In the genomic region with DNA sequence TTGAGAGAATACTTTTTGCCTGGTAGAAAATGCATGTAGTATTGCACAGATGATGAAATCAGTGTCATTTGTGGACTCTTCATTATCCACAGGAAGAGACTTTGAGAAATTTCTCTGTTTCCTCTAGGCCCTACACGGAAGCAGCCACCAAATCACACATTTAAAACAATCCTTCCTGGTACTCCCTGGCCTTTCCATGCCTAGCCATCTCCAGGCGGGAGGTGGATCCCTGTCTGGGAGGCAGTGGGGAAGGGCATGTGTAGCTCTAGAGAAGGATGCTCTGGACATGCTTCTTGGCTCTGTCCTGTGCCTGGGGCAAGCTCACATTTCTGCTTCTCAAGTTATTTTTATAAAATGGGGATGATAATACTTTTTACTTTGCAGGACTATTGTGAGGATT, we compare ENCODE assay signal across 26 cellular contexts.
"Had no signal": no experiment of that assay in that cellular context is flagged by ENCODE, and none has a peak within 500 bp of the region (broad histone marks: within the 10 kb centered on the region; RNA-seq: fewer than 3 reads in every experiment).

No MANE protein-coding gene starts in this region.

- ATAC-seq: foreskin keratinocyte; gastroesophageal sphincter; heart left ventricle; left cardiac atrium; left ventricle myocardium superior; lower lobe of right lung; pancreas; right lobe of liver; stimulated activated naive CD8-positive, alpha-beta T cell treated with anti-CD3 and anti-CD28 coated beads, Interleukin-15, amount 100 ng/mL, for 72 hours had no signal

- H3K4me2 ChIP-seq: hepatocyte had no signal

- H3K27me3 ChIP-seq: colonic mucosa, esophagus muscularis mucosa, foreskin keratinocyte, gastroesophageal sphincter, heart left ventricle, hepatocyte, pancreas, right lobe of liver, suprapubic skin, vagina had no signal

- H3K4me3 ChIP-seq: colonic mucosa, esophagus muscularis mucosa, gastroesophageal sphincter, heart left ventricle, hepatocyte, lower lobe of right lung, pancreas, right lobe of liver, suprapubic skin, vagina had no signal

- H3K27ac Mint-ChIP-seq: memory B cell; naive B cell; stimulated activated naive CD8-positive, alpha-beta T cell treated with anti-CD3 and anti-CD28 coated beads, Interleukin-15, amount 100 ng/mL, for 72 hours had no signal

- H3K9me3 ChIP-seq: colonic mucosa, esophagus muscularis mucosa, gastroesophageal sphincter, heart left ventricle, lower lobe of right lung, pancreas, right lobe of liver, suprapubic skin, vagina had no signal

- H3K36me3 ChIP-seq: colonic mucosa, esophagus muscularis mucosa, gastroesophageal sphincter, heart left ventricle, lower lobe of right lung, pancreas, right lobe of liver, suprapubic skin, vagina had no signal

- H3K4me1 ChIP-seq: colonic mucosa, esophagus muscularis mucosa, foreskin keratinocyte, gastroesophageal sphincter, heart left ventricle, lower lobe of right lung, pancreas, right lobe of liver, suprapubic skin, vagina had no signal

- H3K27ac ChIP-seq: colonic mucosa, esophagus muscularis mucosa, foreskin keratinocyte, gastroesophageal sphincter, heart left ventricle, lower lobe of right lung, pancreas, right lobe of liver, suprapubic skin, vagina had no signal

- DNase-seq: colonic mucosa; dermis blood vessel endothelial cell; effector memory CD4-positive, alpha-beta T cell; foreskin keratinocyte; heart left ventricle; left cardiac atrium; left ventricle myocardium superior; lower lobe of right lung; naive B cell; occipital lobe; pancreas; right lobe of liver; small intestine; stimulated activated CD4-positive, alpha-beta T cell treated with anti-CD3 and anti-CD28 coated beads, Interleukin-12 subunit alpha, Interleukin-12 subunit beta, amount 100 ng/mL, for 4 hours; stimulated activated CD4-positive, alpha-beta T cell treated with anti-CD3 and anti-CD28 coated beads, Interleukin-1b, Interleukin-23, amount 100 ng/mL, for 48 hours; stimulated activated CD4-positive, alpha-beta T cell treated with anti-CD3 and anti-CD28 coated beads, Interleukin-4, amount 100 ng/mL, for 1 hour; stimulated activated CD8-positive, alpha-beta memory T cell treated with anti-CD3 and anti-CD28 coated beads, Interleukin-4, amount 100 ng/mL, for 48 hours; stimulated activated naive CD4-positive, alpha-beta T cell; stimulated activated naive CD8-positive, alpha-beta T cell treated with anti-CD3 and anti-CD28 coated beads, Interleukin-15, amount 100 ng/mL, for 72 hours; trophoblast cell had no signal

- H3K4me1 Mint-ChIP-seq: memory B cell; naive B cell; stimulated activated naive CD8-positive, alpha-beta T cell treated with anti-CD3 and anti-CD28 coated beads, Interleukin-15, amount 100 ng/mL, for 72 hours had no signal

- H2AFZ ChIP-seq: hepatocyte had no signal

- H3K79me2 ChIP-seq: hepatocyte had no signal

- H3K4me3 Mint-ChIP-seq: memory B cell; naive B cell; stimulated activated naive CD8-positive, alpha-beta T cell treated with anti-CD3 and anti-CD28 coated beads, Interleukin-15, amount 100 ng/mL, for 72 hours had no signal

- H3K27me3 Mint-ChIP-seq: stimulated activated naive CD8-positive, alpha-beta T cell treated with anti-CD3 and anti-CD28 coated beads, Interleukin-15, amount 100 ng/mL, for 72 hours had no signal

- H3K36me3 Mint-ChIP-seq: memory B cell, naive B cell had no signal
